1 cellular context compared by ENCODE assay signal in genomic region chr18:63107171-63107850, GRCh38.
TF ChIP-seq lines count a peak whose summit lies in the region.

No MANE protein-coding gene starts in this region.

TF ChIP-seq in WTC11, 78 proteins besides CTCF, POLR2A, EP300 and RAD21 (continued from another document):
- TF ChIP-seq MAX (CRISPR knock-in tag; IDR thresholded peaks at IDR 0.05) (no peak), ATF2 (CRISPR knock-in tag; IDR thresholded peaks at IDR 0.05; ENCODE audit: borderline replicate concordance, low read depth) (no peak), CDX4 (CRISPR knock-in tag; IDR thresholded peaks at IDR 0.05; ENCODE audit: borderline replicate concordance) (no peak), ZSCAN18 (CRISPR knock-in tag; IDR thresholded peaks at IDR 0.05) (no peak), AR (CRISPR knock-in tag; IDR thresholded peaks at IDR 0.05) (no peak), KAT7 (CRISPR knock-in tag; IDR thresholded peaks at IDR 0.05; ENCODE audit: borderline replicate concordance) (no peak), ESRRA (CRISPR knock-in tag; IDR thresholded peaks at IDR 0.05; ENCODE audit: borderline replicate concordance) (no peak), CREB1 (CRISPR knock-in tag; IDR thresholded peaks at IDR 0.05) (no peak), ZNF512 (CRISPR knock-in tag; IDR thresholded peaks at IDR 0.05; ENCODE audit: borderline replicate concordance) (no peak), PREB (CRISPR knock-in tag; IDR thresholded peaks at IDR 0.05; ENCODE audit: borderline replicate concordance) (no peak), ZMAT4 (CRISPR knock-in tag; IDR thresholded peaks at IDR 0.05) (no peak)
